In the genomic region with DNA sequence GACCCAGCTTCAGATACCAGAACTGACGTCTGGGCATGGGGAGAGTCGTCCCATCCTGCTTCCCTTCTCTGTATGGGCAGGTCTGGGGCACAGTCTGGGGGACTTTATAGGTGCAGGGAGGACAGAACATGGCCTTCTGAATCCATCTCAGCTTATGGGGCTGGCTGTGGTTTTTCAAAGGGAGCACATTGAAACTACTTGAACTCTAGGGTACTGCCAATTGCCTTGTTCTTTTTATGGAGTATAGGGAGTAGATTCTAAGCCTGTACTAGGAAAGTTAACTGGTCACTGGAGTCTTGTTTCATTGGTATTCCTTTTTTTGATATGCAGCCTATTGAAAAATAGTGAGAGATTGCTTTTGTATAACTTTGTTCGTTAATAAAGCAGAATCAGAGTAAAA, we compare ENCODE assay signal across 15 cellular contexts.
DNase-seq lines count a peak whose midpoint lies in the region; ATAC-seq and TF ChIP-seq lines count a peak whose summit lies in the region.
"Had no signal": no experiment of that assay in that cellular context is flagged by ENCODE, and none has a peak within 500 bp of the region (broad histone marks: within the 10 kb centered on the region; RNA-seq: fewer than 3 reads in every experiment).

No MANE protein-coding gene starts in this region.

- H3K36me3 ChIP-seq in IMR-90 (ENCODE audit: control insufficient read depth, insufficient read depth, low read length) (peaks cover 21% of the 10 kb centered on the region), muscle layer of colon (ENCODE audit: insufficient read depth, low read length) (peaks cover 11% of the 10 kb centered on the region), subcutaneous abdominal adipose tissue (ENCODE audit: control insufficient read depth in 5 of 5, insufficient read depth in 5 of 5, low read length in 5 of 5) (peaks cover 12 to 31% (median 22%) of the 10 kb centered on the region in 5 donors), colonic mucosa (no peaks in the 10 kb centered on the region)

- in situ Hi-C loops in IMR-90 (cut with MboI; ENCODE audit: low sequenced_read_pairs) = no loop called here

- intact Hi-C loops in IMR-90 (cut with micrococcal nuclease) (loop anchor here (5.0 kb wide), 2 partner anchors 67 to 183 kb away; a partner anchor contains a TSS), colonic mucosa (cut with DNase I) (no loop called here)

- H3K27ac ChIP-seq in IMR-90 (ENCODE audit: insufficient read depth, low read length) = peak overlapping the region; percentile 87; the same call in 1 of the 2 replicates
- peak overlapping the region; percentile 60 to 62 for H3K27ac ChIP-seq in coronary artery
- H3K27ac ChIP-seq in muscle layer of colon (ENCODE audit: low read depth, low read length) = peak overlapping the region; percentile 61
- H3K27ac ChIP-seq in subcutaneous abdominal adipose tissue (ENCODE audit: low read depth, low read length) = peak overlapping the region; percentile 74
- H3K27ac ChIP-seq in colonic mucosa = no peak overlapping the region
- H3K27ac ChIP-seq: HL-60 had no signal

- peak overlapping the region; percentile 32; the same call in 1 of the 2 replicates for H3K4me2 ChIP-seq in IMR-90 (ENCODE audit: low read depth, low read length)

- peaks cover 4% of the 10 kb centered on the region; the same call in 1 of the 2 replicates for H3K9me1 ChIP-seq in IMR-90 (ENCODE audit: insufficient read depth, low read length)

- peak overlapping the region; percentile 80 for H3K23ac ChIP-seq in IMR-90 (ENCODE audit: low read depth, low read length)

- H3K4me1 Mint-ChIP-seq in activated CD8-positive, alpha-beta memory T cell treated with anti-CD3 and anti-CD28 coated beads, Interleukin-2, amount 10 ng/mL, durations not matched to agents 7 days and 5 days = no peaks in the 10 kb centered on the region
- H3K4me1 Mint-ChIP-seq: activated CD4-positive, alpha-beta T cell treated with anti-CD3 and anti-CD28 coated beads, Interleukin-2, amount 10 ng/mL, durations not matched to agents 24 days and 14 days had no signal

- H3K4ac ChIP-seq in IMR-90 (ENCODE audit: low read depth, low read length) = peak overlapping the region; percentile 69

- no peak for TF ChIP-seq CTCF in IMR-90 (conservative IDR thresholded peaks at IDR 0.05; ENCODE audit: low read depth, low read length)
- no peak for TF ChIP-seq CTCF in coronary artery (IDR thresholded peaks at IDR 0.05)
- no peak for TF ChIP-seq CTCF in colonic mucosa (IDR thresholded peaks at IDR 0.05)

- 0 out of 4 replicates have a peak overlapping the region, but pooled peaks of 1 of the 2 experiments have one; percentile 45 for H4K8ac ChIP-seq in IMR-90 (ENCODE audit: low read depth in 2 of 2, low read length in 2 of 2)

- H3K4me3 ChIP-seq in IMR-90 (ENCODE audit: insufficient read depth, low read depth, low read length) = no peak overlapping the region
- H3K4me3 ChIP-seq in coronary artery = no peak overlapping the region
- H3K4me3 ChIP-seq in muscle layer of colon (ENCODE audit: low read depth in 1 of 2, low read length in 2 of 2) = no peak overlapping the region
- no peak overlapping the region for H3K4me3 ChIP-seq in subcutaneous abdominal adipose tissue (ENCODE audit: low read depth in 1 of 5, low read length in 5 of 5)
- no peak overlapping the region for H3K4me3 ChIP-seq in colonic mucosa

- H3K56ac ChIP-seq in IMR-90 (ENCODE audit: extremely low read depth, insufficient read depth, low read length) = no peak overlapping the region

- H4K91ac ChIP-seq in IMR-90 (ENCODE audit: insufficient read depth, low read depth, low read length) = peak overlapping the region; percentile 51; the same call in 1 of the 2 replicates

- no peaks in the 10 kb centered on the region for H3K27me3 Mint-ChIP-seq in activated CD8-positive, alpha-beta memory T cell treated with anti-CD3 and anti-CD28 coated beads, Interleukin-2, amount 10 ng/mL, durations not matched to agents 7 days and 5 days
- H3K27me3 Mint-ChIP-seq: activated CD4-positive, alpha-beta T cell treated with anti-CD3 and anti-CD28 coated beads, Interleukin-2, amount 10 ng/mL, durations not matched to agents 24 days and 14 days had no signal

- DNase-seq in IMR-90 (no peak), coronary artery (ENCODE audit: low spot score) (no peak), NCI-H748 treated with DMSO at 0.1 percent for 48 hours (lab: John Stamatoyannopoulos, UW) (no peak), colonic mucosa (no peak), NCI-H2029 (lab: John Stamatoyannopoulos, UW) (no peak)
- no peak for DNase-seq in activated CD8-positive, alpha-beta memory T cell treated with anti-CD3 and anti-CD28 coated beads, Interleukin-2, amount 10 ng/mL, durations not matched to agents 7 days and 5 days
- DNase-seq: activated CD4-positive, alpha-beta T cell treated with anti-CD3 and anti-CD28 coated beads, Interleukin-2, amount 10 ng/mL, durations not matched to agents 24 days and 14 days; NCI-H1105 treated with DMSO at 0.1 percent for 48 hours; NCI-H2171; NCI-H526 treated with DMSO at 0.1 percent for 48 hours; stimulated activated CD4-positive, alpha-beta T cell treated with anti-CD3 and anti-CD28 coated beads, Interleukin-15, amount 100 ng/mL, for 24 hours had no signal

- no peak for TF ChIP-seq RAD21 in IMR-90 (IDR thresholded peaks at IDR 0.05; ENCODE audit: low read length)

- peak overlapping the region; percentile 93 for H4K5ac ChIP-seq in IMR-90 (ENCODE audit: low read depth, low read length)

- no peaks in the 10 kb centered on the region for H3K9me3 ChIP-seq in IMR-90 (ENCODE audit: control insufficient read depth, insufficient read depth, low read length)
- H3K9me3 ChIP-seq in muscle layer of colon (ENCODE audit: low read length) = no peaks in the 10 kb centered on the region
- H3K9me3 ChIP-seq in subcutaneous abdominal adipose tissue (ENCODE audit: control insufficient read depth in 5 of 5, low read length in 5 of 5) = no peaks in the 10 kb centered on the region
- no peaks in the 10 kb centered on the region for H3K9me3 ChIP-seq in colonic mucosa

- peak overlapping the region; percentile 81 for H2AK9ac ChIP-seq in IMR-90 (replicated peaks; ENCODE audit: low read depth, low read length, poor library complexity)

- CTCF ChIA-PET in IMR-90 (lab: Yijun Ruan, JAX) = no interaction called here
- CTCF ChIA-PET in activated CD8-positive, alpha-beta memory T cell treated with anti-CD3 and anti-CD28 coated beads, Interleukin-2, amount 10 ng/mL, durations not matched to agents 7 days and 5 days (lab: Charles Lee) = no interaction called here

- H4K20me1 ChIP-seq in IMR-90 (ENCODE audit: insufficient read depth, low read length) = no peaks in the 10 kb centered on the region

- no peak overlapping the region for H3K4me3 Mint-ChIP-seq in activated CD8-positive, alpha-beta memory T cell treated with anti-CD3 and anti-CD28 coated beads, Interleukin-2, amount 10 ng/mL, durations not matched to agents 7 days and 5 days
- H3K4me3 Mint-ChIP-seq: activated CD4-positive, alpha-beta T cell treated with anti-CD3 and anti-CD28 coated beads, Interleukin-2, amount 10 ng/mL, durations not matched to agents 24 days and 14 days had no signal

- BruUV-seq in IMR-90 (replicated peaks; lab: Mats Ljungman, UMichigan) = no TSS peak

- peak; percentile 47; the same call in 1 of the 2 replicates for ATAC-seq in IMR-90 (ENCODE audit: low read depth)
- no peak for ATAC-seq in activated CD8-positive, alpha-beta memory T cell treated with anti-CD3 and anti-CD28 coated beads, Interleukin-2, amount 10 ng/mL, durations not matched to agents 7 days and 5 days

- peak overlapping the region; percentile 73 for H2BK120ac ChIP-seq in IMR-90 (ENCODE audit: low read depth, low read length)

- POLR2A ChIA-PET in IMR-90 (lab: Charles Lee; ENCODE audit: unreplicated experiment) = no interaction called here

- H3K4me1 ChIP-seq in IMR-90 (ENCODE audit: control insufficient read depth, insufficient read depth, low read length) (peaks cover 12% of the 10 kb centered on the region), muscle layer of colon (ENCODE audit: insufficient read depth, low read length) (peaks cover 41% of the 10 kb centered on the region), subcutaneous abdominal adipose tissue (ENCODE audit: control insufficient read depth in 5 of 5, insufficient read depth in 5 of 5, low read length in 5 of 5) (peaks cover 10 to 89% (median 68%) of the 10 kb centered on the region in 5 donors), colonic mucosa (no peaks in the 10 kb centered on the region)

- H3K14ac ChIP-seq in IMR-90 (replicated peaks; ENCODE audit: low read depth, low read length) = peak overlapping the region; percentile 77; the same call in 1 of the 2 replicates

- H3K27ac Mint-ChIP-seq in activated CD8-positive, alpha-beta memory T cell treated with anti-CD3 and anti-CD28 coated beads, Interleukin-2, amount 10 ng/mL, durations not matched to agents 7 days and 5 days = no peak overlapping the region
- H3K27ac Mint-ChIP-seq: activated CD4-positive, alpha-beta T cell treated with anti-CD3 and anti-CD28 coated beads, Interleukin-2, amount 10 ng/mL, durations not matched to agents 24 days and 14 days; activated T-helper 2 cell treated with anti-CD3 and anti-CD28 coated beads, Interferon-gamma antibody, Interleukin-2, Interleukin-4, amounts not matched to agents 10 μg/mL and 5 μg/mL and 100 μg/mL, durations not matched to agents 14 hours and 24 hours and 36 hours had no signal

- peaks cover 0 to 12% of the 10 kb centered on the region in 2 experiments; a peak in 1 of 4 replicates for H3K79me1 ChIP-seq in IMR-90 (ENCODE audit: low read depth in 1 of 2, low read length in 2 of 2)

- H2AFZ ChIP-seq in IMR-90 (replicated peaks; ENCODE audit: low read length, poor library complexity) = no peak overlapping the region

- WGBS in IMR-90 (ENCODE audit: extremely low coverage in 2 of 2, insufficient read length in 1 of 2), 2 experiments = no CpG with 5 or more reads among the region's 3 CpGs

- H2BK20ac ChIP-seq in IMR-90 (ENCODE audit: low read depth, low read length) = 0 out of 2 replicates have a peak overlapping the region, but pooled peaks have one; percentile 30

- H3K9me3 Mint-ChIP-seq in activated CD8-positive, alpha-beta memory T cell treated with anti-CD3 and anti-CD28 coated beads, Interleukin-2, amount 10 ng/mL, durations not matched to agents 7 days and 5 days (ENCODE audit: low read depth) = no peaks in the 10 kb centered on the region
- H3K9me3 Mint-ChIP-seq: activated CD4-positive, alpha-beta T cell treated with anti-CD3 and anti-CD28 coated beads, Interleukin-2, amount 10 ng/mL, durations not matched to agents 24 days and 14 days; activated T-helper 2 cell treated with anti-CD3 and anti-CD28 coated beads, Interferon-gamma antibody, Interleukin-2, Interleukin-4, amounts not matched to agents 10 μg/mL and 5 μg/mL and 100 μg/mL, durations not matched to agents 14 hours and 24 hours and 36 hours had no signal

- H2AK5ac ChIP-seq in IMR-90 (ENCODE audit: low read depth, low read length) = no peak overlapping the region; the same call in 1 of the 2 replicates

- H2BK5ac ChIP-seq in IMR-90 (ENCODE audit: low read depth, low read length, poor library complexity, severe bottlenecking) = peak overlapping the region; percentile 71

- dilution Hi-C loops in IMR-90 (cut with HindIII; ENCODE audit: low sequenced_read_pairs, unreplicated experiment) = no loop called here

- H2BK15ac ChIP-seq in IMR-90 (ENCODE audit: low read depth, low read length) = no peak overlapping the region

- no peak for TF ChIP-seq POLR2A in IMR-90 (IDR thresholded peaks at IDR 0.05; ENCODE audit: low read depth, low read length)

- H3K36me3 Mint-ChIP-seq in activated CD8-positive, alpha-beta memory T cell treated with anti-CD3 and anti-CD28 coated beads, Interleukin-2, amount 10 ng/mL, durations not matched to agents 7 days and 5 days = no peaks in the 10 kb centered on the region

- H3K18ac ChIP-seq in IMR-90 (ENCODE audit: low read depth, low read length) = peak overlapping the region; percentile 96

- H3K27me3 ChIP-seq in IMR-90 (ENCODE audit: control insufficient read depth, insufficient read depth, low read length) (no peaks in the 10 kb centered on the region), muscle layer of colon (ENCODE audit: control insufficient read depth in 1 of 2, insufficient read depth in 2 of 2, low read length in 2 of 2) (no peaks in the 10 kb centered on the region), subcutaneous abdominal adipose tissue (ENCODE audit: control insufficient read depth in 5 of 5, insufficient read depth in 4 of 5, low read length in 5 of 5) (no peaks in the 10 kb centered on the region), colonic mucosa (no peaks in the 10 kb centered on the region)

- no peak overlapping the region for H3K9ac ChIP-seq in IMR-90 (ENCODE audit: low read depth, low read length)
- no peak overlapping the region for H3K9ac ChIP-seq in muscle layer of colon (ENCODE audit: low read length)
- H3K9ac ChIP-seq in subcutaneous abdominal adipose tissue (ENCODE audit: low read length in 5 of 5) = peak overlapping the region in 2 of 5 donors; percentile 22 to 49
- no peak overlapping the region for H3K9ac ChIP-seq in colonic mucosa (ENCODE audit: low read depth in 2 of 2, low read length in 2 of 2)
